Comparison of ENCODE assay signal across 8 cellular contexts in the genomic region with DNA sequence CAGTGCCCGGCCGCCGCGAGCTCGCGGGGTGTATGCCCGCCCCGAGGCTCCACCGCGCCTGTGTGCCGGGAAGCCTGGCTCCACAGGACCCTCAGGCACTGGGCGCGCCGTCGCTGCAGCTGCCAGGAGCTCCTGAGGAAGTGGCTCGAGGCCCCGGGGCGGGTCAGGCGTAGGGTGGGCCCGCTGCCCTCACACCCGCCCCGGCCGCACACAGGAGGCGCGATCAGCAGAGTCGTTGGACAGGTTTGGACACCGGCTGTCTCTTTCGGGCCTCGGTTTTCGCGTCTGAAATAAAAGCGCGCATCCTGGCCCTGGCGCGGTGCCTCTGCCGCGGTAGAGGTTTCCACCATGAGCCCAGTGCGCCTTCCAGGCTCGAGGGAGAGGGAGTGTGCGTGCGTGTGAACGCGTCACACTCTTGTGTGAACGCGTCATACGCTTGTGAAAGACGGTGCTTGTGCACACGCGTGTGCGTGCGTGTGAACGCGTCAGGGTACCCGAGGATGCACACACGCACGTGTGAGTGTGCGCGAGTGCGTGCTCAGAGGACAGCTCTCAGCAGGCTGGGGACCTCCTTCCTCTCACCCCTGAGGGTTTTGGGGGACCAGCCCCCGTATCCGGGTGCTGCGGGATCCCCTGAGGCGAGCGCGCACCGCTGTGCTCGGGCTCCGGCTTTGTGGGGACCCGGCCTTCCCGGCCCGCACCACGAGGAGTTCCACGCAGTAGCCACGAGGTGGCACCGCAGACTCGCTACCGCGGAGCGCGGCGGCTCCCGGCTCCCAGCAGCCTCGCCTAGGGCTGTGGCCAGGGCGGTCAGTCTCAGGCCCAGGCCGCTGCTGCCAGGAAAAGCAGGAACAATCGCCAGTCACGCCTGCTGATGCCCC.
DNase-seq lines count a peak whose midpoint lies in the region; ATAC-seq, FAIRE-seq and TF ChIP-seq lines count a peak whose summit lies in the region.

No MANE protein-coding gene starts in this region.

- H3K4me3 ChIP-seq in PC-9 (no peak overlapping the region), pancreas (peak overlapping the region in 1 of 4 donors; percentile 31), uterus (no peak overlapping the region)

- no peaks in the 10 kb centered on the region for H3K9me3 Mint-ChIP-seq in activated naive CD8-positive, alpha-beta T cell treated with anti-CD3 and anti-CD28 coated beads, Interleukin-2, amount 10 ng/mL, durations not matched to agents 7 days and 5 days

- H3K9me3 ChIP-seq in PC-9 (ENCODE audit: insufficient read depth, low read depth) = no peaks in the 10 kb centered on the region
- no peaks in the 10 kb centered on the region for H3K9me3 ChIP-seq in pancreas
- H3K9me3 ChIP-seq in uterus = no peaks in the 10 kb centered on the region

- TF ChIP-seq CTCF in PC-9 (conservative IDR thresholded peaks at IDR 0.05) = peak; percentile 83
- TF ChIP-seq CTCF in pancreas (IDR thresholded peaks at IDR 0.05) = peak; percentile 59 to 83 (median 74)
- peak; percentile 36 to 70 (median 60) for TF ChIP-seq CTCF in uterus (IDR thresholded peaks at IDR 0.05)

- peaks cover 1% of the 10 kb centered on the region for H3K4me1 Mint-ChIP-seq in activated naive CD8-positive, alpha-beta T cell treated with anti-CD3 and anti-CD28 coated beads, Interleukin-2, amount 10 ng/mL, durations not matched to agents 7 days and 5 days

- H3K4me3 Mint-ChIP-seq in activated naive CD8-positive, alpha-beta T cell treated with anti-CD3 and anti-CD28 coated beads, Interleukin-2, amount 10 ng/mL, durations not matched to agents 7 days and 5 days = peak overlapping the region; percentile 37

- H3K4me2 ChIP-seq in PC-9 = peak overlapping the region; percentile 56

- TF ChIP-seq POLR2A in uterus (IDR thresholded peaks at IDR 0.05) = no peak

- no peaks in the 10 kb centered on the region for H3K36me3 ChIP-seq in PC-9 (ENCODE audit: low read depth)
- H3K36me3 ChIP-seq in pancreas = no peaks in the 10 kb centered on the region
- H3K36me3 ChIP-seq in uterus = no peaks in the 10 kb centered on the region

- POLR2A ChIA-PET in PC-9 (lab: Charles Lee; ENCODE audit: unreplicated experiment) = no interaction called here
- POLR2A ChIA-PET in activated naive CD8-positive, alpha-beta T cell treated with anti-CD3 and anti-CD28 coated beads, Interleukin-2, amount 10 ng/mL, durations not matched to agents 7 days and 5 days (lab: Charles Lee) = no interaction called here

- H3K27me3 ChIP-seq in PC-9 (ENCODE audit: insufficient read depth, low read depth) (peaks cover 12% of the 10 kb centered on the region; the same call in 1 of the 2 replicates), pancreas (peaks cover 0 to 19% (median 4%) of the 10 kb centered on the region in 4 donors), uterus (no peaks in the 10 kb centered on the region)

- H3K27ac Mint-ChIP-seq in activated naive CD8-positive, alpha-beta T cell treated with anti-CD3 and anti-CD28 coated beads, Interleukin-2, amount 10 ng/mL, durations not matched to agents 7 days and 5 days = no peak overlapping the region

- 2% methylated on average over 84 to 87 of the region's 87 CpGs for WGBS in pancreas, 2 donors

- peaks cover 33% of the 10 kb centered on the region for H3K27me3 Mint-ChIP-seq in activated naive CD8-positive, alpha-beta T cell treated with anti-CD3 and anti-CD28 coated beads, Interleukin-2, amount 10 ng/mL, durations not matched to agents 7 days and 5 days

- H3F3A ChIP-seq in PC-9 (ENCODE audit: insufficient read depth, low read depth) = no peaks in the 10 kb centered on the region

- H3K27ac ChIP-seq in PC-9 = no peak overlapping the region
- no peak overlapping the region for H3K27ac ChIP-seq in pancreas
- no peak overlapping the region for H3K27ac ChIP-seq in uterus

- H3K4me1 ChIP-seq in PC-9 (replicated peaks; ENCODE audit: insufficient read depth) (no peaks in the 10 kb centered on the region), pancreas (peaks cover 0 to 5% (median 0%) of the 10 kb centered on the region in 3 donors), uterus (peaks cover 0 to 5% of the 10 kb centered on the region in 2 donors)

- intact Hi-C loops in PC-9 (cut with micrococcal nuclease; ENCODE audit: unreplicated experiment) = loop anchor here (1.0 to 10.0 kb wide), 7 partner anchors 108 to 596 kb away; no protein-coding TSS in a partner anchor
- intact Hi-C loops in Right ventricle myocardium superior (cut with DNase I) = no loop called here
- intact Hi-C loops in pancreas (cut with DNase I) = loop anchor here in 2 of 3 donors (2.0 to 5.0 kb wide), 2 partner anchors 238 to 241 kb away; no protein-coding TSS in a partner anchor
- intact Hi-C loops in uterus (cut with DNase I; ENCODE audit: low total_unique reads) = no loop called here

- ATAC-seq in HG03159 (IDR thresholded peaks at IDR 0.05; ENCODE audit: unreplicated experiment) (peak; percentile 80), Right ventricle myocardium superior (ENCODE audit: poor library complexity) (peak; percentile 100), pancreas (peak; percentile 100)
- peak; percentile 79 for ATAC-seq in activated naive CD8-positive, alpha-beta T cell treated with anti-CD3 and anti-CD28 coated beads, Interleukin-2, amount 10 ng/mL, durations not matched to agents 7 days and 5 days (ENCODE audit: low read depth)

- DNase-seq in NCI-H2107 (lab: John Stamatoyannopoulos, UW) = peak; percentile 0
- DNase-seq in NCI-H2107 treated with DMSO at 0.1 percent for 48 hours (lab: John Stamatoyannopoulos, UW; ENCODE audit: unreplicated experiment) = no peak
- peak; percentile 55 to 84 for DNase-seq in PC-9
- peak; percentile 72 for DNase-seq in activated naive CD8-positive, alpha-beta T cell treated with anti-CD3 and anti-CD28 coated beads, Interleukin-2, amount 10 ng/mL, durations not matched to agents 7 days and 5 days
- DNase-seq in Right ventricle myocardium superior = peak; percentile 91
- peak; percentile 68 to 94 (median 84) for DNase-seq in pancreas
- DNase-seq in uterus = peak; percentile 28 to 73

- H3K79me2 ChIP-seq in PC-9 (ENCODE audit: low read depth) = no peaks in the 10 kb centered on the region

- CTCF ChIA-PET in PC-9 (lab: Charles Lee) = no interaction called here

- no peaks in the 10 kb centered on the region for H3K9me2 ChIP-seq in PC-9 (ENCODE audit: insufficient read depth)

- FAIRE-seq in pancreas (lab: Jason Lieb, UNC) = no peak

- no peaks in the 10 kb centered on the region for H4K20me1 ChIP-seq in PC-9 (ENCODE audit: insufficient read depth)

- no peak overlapping the region for H2AFZ ChIP-seq in PC-9

- BruUV-seq in PC-9 (replicated peaks; lab: Mats Ljungman, UMichigan) = no TSS peak

- H3K36me3 Mint-ChIP-seq in activated naive CD8-positive, alpha-beta T cell treated with anti-CD3 and anti-CD28 coated beads, Interleukin-2, amount 10 ng/mL, durations not matched to agents 7 days and 5 days = no peaks in the 10 kb centered on the region

Comparison
In these comparisons a context has a peak if more than half of its experiments do, and no peak if none do; other contexts are left out.
1. intact Hi-C loops: an anchor here in PC-9 (1.0 to 10.0 kb wide) and pancreas (2.0 to 5.0 kb wide); none called in Right ventricle myocardium superior and uterus.